Comparison of ENCODE assay signal across 10 cellular contexts in the genomic region with DNA sequence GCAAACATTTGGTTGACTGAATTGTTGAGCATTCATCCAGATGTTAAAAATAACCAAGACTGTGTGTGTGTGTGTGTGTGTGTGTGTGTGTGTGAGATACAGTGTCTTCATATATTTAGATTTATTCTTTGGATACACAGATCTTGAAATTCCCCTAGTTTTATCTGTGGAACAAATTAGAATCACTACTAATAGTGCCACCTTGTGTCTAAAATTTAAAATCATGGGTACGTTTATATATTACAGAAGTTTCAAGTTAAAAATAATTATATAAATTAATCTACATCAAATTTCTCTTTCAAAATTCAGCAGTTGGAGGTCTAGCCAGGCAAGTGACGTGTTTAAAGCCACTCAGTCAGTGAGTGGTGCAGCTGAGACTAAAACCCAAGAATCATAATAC.
DNase-seq lines count a peak whose midpoint lies in the region; TF ChIP-seq lines count a peak whose summit lies in the region.
"Had no signal": no experiment of that assay in that cellular context is flagged by ENCODE, and none has a peak within 500 bp of the region (broad histone marks: within the 10 kb centered on the region; RNA-seq: fewer than 3 reads in every experiment).

No MANE protein-coding gene starts in this region.

- DNase-seq in GM10248 (ENCODE audit: extremely low spot score): no peak
- DNase-seq in NCI-H1694 (lab: John Stamatoyannopoulos, UW): peak; percentile 1
- peak; percentile 2 for DNase-seq in brain microvascular endothelial cell
- no peak for DNase-seq in activated CD4-positive, alpha-beta T cell treated with anti-CD3 and anti-CD28 coated beads, Interleukin-2, amount 10 ng/mL, durations not matched to agents 24 days and 14 days
- no peak for DNase-seq in H7
- DNase-seq in mesothelial cell of epicardium (ENCODE audit: low spot score in 2 of 2, unreplicated experiment in 2 of 2): no peak
- DNase-seq: activated effector memory CD4-positive, alpha-beta T cell treated with Interleukin-2 at 50 U/mL for 16 hours; effector memory CD4-positive, alpha-beta T cell; NCI-H510A had no signal

- no peak for TF ChIP-seq EP300 in neural cell (conservative IDR thresholded peaks at IDR 0.05; ENCODE audit: poor library complexity, severe bottlenecking)

- H3K9me3 ChIP-seq in neural cell (ENCODE audit: low read length): no peaks in the 10 kb centered on the region

- no peaks in the 10 kb centered on the region for H3K9me3 Mint-ChIP-seq in activated CD4-positive, alpha-beta T cell treated with anti-CD3 and anti-CD28 coated beads, Interleukin-2, amount 10 ng/mL, durations not matched to agents 24 days and 14 days
- peaks cover 6% of the 10 kb centered on the region for H3K9me3 Mint-ChIP-seq in mesothelial cell of epicardium

- in situ Hi-C loops in brain microvascular endothelial cell (cut with HindIII; ENCODE audit: low pct_ligation_motif_present, low sequenced_read_pairs): no loop called here

- no peaks in the 10 kb centered on the region for H3K27me3 Mint-ChIP-seq in activated CD4-positive, alpha-beta T cell treated with anti-CD3 and anti-CD28 coated beads, Interleukin-2, amount 10 ng/mL, durations not matched to agents 24 days and 14 days
- H3K27me3 Mint-ChIP-seq in mesothelial cell of epicardium (ENCODE audit: low read depth): no peaks in the 10 kb centered on the region

- no peaks in the 10 kb centered on the region for H3K79me2 ChIP-seq in neural cell (replicated peaks; ENCODE audit: insufficient read depth, low read length)

- H3F3A ChIP-seq in neural cell (ENCODE audit: insufficient read depth, low read length, poor library complexity, severe bottlenecking): no peaks in the 10 kb centered on the region

- no peak overlapping the region for H2AFZ ChIP-seq in neural cell (ENCODE audit: low read depth, low read length)

- peak; percentile 73 for TF ChIP-seq RAD21 in neural cell (conservative IDR thresholded peaks at IDR 0.05)

- no peak overlapping the region for H3K4me2 ChIP-seq in neural cell (ENCODE audit: low read length)

- no peak overlapping the region for H3K4me3 ChIP-seq in brain microvascular endothelial cell (ENCODE audit: low read depth, low read length)
- H3K4me3 ChIP-seq in neural cell (ENCODE audit: low read length): no peak overlapping the region
- H3K4me3 ChIP-seq in H7 (ENCODE audit: insufficient read depth, low read depth, low read length): no peak overlapping the region

- POLR2A ChIA-PET in GM10248 (lab: Yijun Ruan, JAX): no interaction called here

- TF ChIP-seq CTCF in GM10248 (IDR thresholded peaks at IDR 0.05; ENCODE audit: control extremely low read depth, extremely low read depth, low read depth, missing control alignments) (peak; percentile 25), brain microvascular endothelial cell (IDR thresholded peaks at IDR 0.05; ENCODE audit: low read depth, low read length, missing control alignments) (no peak), neural cell (IDR thresholded peaks at IDR 0.05; ENCODE audit: poor library complexity, severe bottlenecking) (peak; percentile 61), mesothelial cell of epicardium (IDR thresholded peaks at IDR 0.05; ENCODE audit: unreplicated experiment) (no peak)

- no peak overlapping the region for H3K4me3 Mint-ChIP-seq in activated CD4-positive, alpha-beta T cell treated with anti-CD3 and anti-CD28 coated beads, Interleukin-2, amount 10 ng/mL, durations not matched to agents 24 days and 14 days
- no peak overlapping the region for H3K4me3 Mint-ChIP-seq in mesothelial cell of epicardium

- H4K20me1 ChIP-seq in neural cell (ENCODE audit: insufficient read depth): no peaks in the 10 kb centered on the region

- CTCF ChIA-PET in GM10248 (lab: Yijun Ruan, JAX): no interaction called here

- H3K36me3 Mint-ChIP-seq in activated CD4-positive, alpha-beta T cell treated with anti-CD3 and anti-CD28 coated beads, Interleukin-2, amount 10 ng/mL, durations not matched to agents 24 days and 14 days (ENCODE audit: low read depth): no peaks in the 10 kb centered on the region
- H3K36me3 Mint-ChIP-seq in mesothelial cell of epicardium: peaks cover 5% of the 10 kb centered on the region

- H3K9ac ChIP-seq in neural cell (ENCODE audit: low read length): no peak overlapping the region

- no peaks in the 10 kb centered on the region for H3K4me1 Mint-ChIP-seq in activated CD4-positive, alpha-beta T cell treated with anti-CD3 and anti-CD28 coated beads, Interleukin-2, amount 10 ng/mL, durations not matched to agents 24 days and 14 days
- H3K4me1 Mint-ChIP-seq in mesothelial cell of epicardium: peaks cover 19% of the 10 kb centered on the region

- H3K27me3 ChIP-seq in brain microvascular endothelial cell (replicated peaks): no peaks in the 10 kb centered on the region
- no peaks in the 10 kb centered on the region for H3K27me3 ChIP-seq in neural cell (ENCODE audit: insufficient read depth, low read depth, low read length)
- H3K27me3 ChIP-seq in H7 (ENCODE audit: control insufficient read depth, insufficient read depth, low read length): no peaks in the 10 kb centered on the region

- no peak overlapping the region for H3K27ac Mint-ChIP-seq in activated CD4-positive, alpha-beta T cell treated with anti-CD3 and anti-CD28 coated beads, Interleukin-2, amount 10 ng/mL, durations not matched to agents 24 days and 14 days
- H3K27ac Mint-ChIP-seq in mesothelial cell of epicardium: no peak overlapping the region

- H3K9me2 ChIP-seq in neural cell (ENCODE audit: insufficient read depth, low read length): no peaks in the 10 kb centered on the region

- H3K36me3 ChIP-seq in brain microvascular endothelial cell (replicated peaks) (no peaks in the 10 kb centered on the region), neural cell (ENCODE audit: insufficient read depth, low read length) (no peaks in the 10 kb centered on the region), H7 (replicated peaks; ENCODE audit: control insufficient read depth, insufficient read depth, low read length) (no peaks in the 10 kb centered on the region)

- H3K27ac ChIP-seq in brain microvascular endothelial cell (no peak overlapping the region), neural cell (ENCODE audit: low read length) (no peak overlapping the region)

- intact Hi-C loops in activated CD4-positive, alpha-beta T cell treated with anti-CD3 and anti-CD28 coated beads, Interleukin-2, amount 10 ng/mL, durations not matched to agents 24 days and 14 days (cut with micrococcal nuclease): no loop called here

TF ChIP-seq in neural cell, 6 proteins besides CTCF, POLR2A, EP300 and RAD21:
- TF ChIP-seq EZH2 (IDR thresholded peaks at IDR 0.05; ENCODE audit: borderline replicate concordance, insufficient read depth, low read length, poor library complexity, severe bottlenecking): no peak
- TF ChIP-seq SMC3 (conservative IDR thresholded peaks at IDR 0.05; ENCODE audit: poor library complexity): peak; percentile 71

Comparison
In these comparisons a context has a peak if more than half of its experiments do, and no peak if none do; other contexts are left out.
1. DNase-seq: peak in NCI-H1694 (single experiment) and brain microvascular endothelial cell (single experiment); none in GM10248 (single experiment), activated CD4-positive, alpha-beta T cell treated with anti-CD3 and anti-CD28 coated beads, Interleukin-2, amount 10 ng/mL, durations not matched to agents 24 days and 14 days (single experiment), H7 (single experiment) and mesothelial cell of epicardium (0 of 2).
2. CTCF ChIP-seq: peak in GM10248 (single experiment) and neural cell (single experiment); none in brain microvascular endothelial cell (single experiment) and mesothelial cell of epicardium (single experiment).